In the genomic region with DNA sequence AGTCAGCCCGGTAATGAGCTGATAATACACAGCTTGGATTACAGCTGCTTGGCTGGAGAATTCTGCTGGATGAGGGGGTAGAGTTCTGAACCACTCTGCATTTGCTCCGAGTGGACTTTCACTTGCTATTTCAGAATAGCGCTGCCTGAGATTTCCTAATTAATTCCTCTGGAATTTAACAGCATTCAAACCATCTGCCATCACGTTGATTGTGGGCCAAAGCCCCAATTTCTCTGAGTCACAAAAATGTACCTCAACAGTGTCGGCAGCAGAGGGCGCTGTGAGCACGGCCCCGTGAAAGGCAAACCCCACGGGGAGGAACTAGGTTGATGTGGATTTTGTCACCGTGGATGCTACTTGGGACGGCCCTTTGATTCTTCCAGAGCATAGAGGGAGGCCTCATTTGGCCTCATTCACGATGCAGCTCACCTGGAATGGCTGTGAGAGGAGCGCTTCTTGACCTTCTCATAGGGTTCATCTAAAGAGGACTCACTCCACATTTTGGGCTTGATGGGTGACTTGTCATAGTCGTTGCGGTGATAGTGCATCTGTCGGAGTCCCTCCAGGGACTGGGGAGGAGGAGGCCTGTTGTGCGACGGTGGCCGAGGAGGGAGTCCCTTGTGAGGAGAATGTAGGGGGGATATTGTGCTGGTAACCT, we compare ENCODE assay signal across 8 cellular contexts.
DNase-seq lines count a peak whose midpoint lies in the region; ATAC-seq and TF ChIP-seq lines count a peak whose summit lies in the region.

No MANE protein-coding gene starts in this region.

- H3K9me3 ChIP-seq in lung (ENCODE audit: control insufficient read depth in 2 of 2, insufficient read depth in 1 of 2, low read length in 1 of 2): no peaks in the 10 kb centered on the region

- H3K27me3 Mint-ChIP-seq in activated CD4-positive, alpha-beta memory T cell treated with anti-CD3 and anti-CD28 coated beads, Interleukin-2, amount 10 ng/mL, durations not matched to agents 7 days and 5 days: no peaks in the 10 kb centered on the region

- H3K27ac Mint-ChIP-seq in activated CD4-positive, alpha-beta memory T cell treated with anti-CD3 and anti-CD28 coated beads, Interleukin-2, amount 10 ng/mL, durations not matched to agents 7 days and 5 days: no peak overlapping the region

- DNase-seq in GM13976 (ENCODE audit: low spot score) (peak; percentile 85), NCI-H2227 treated with DMSO at 0.1 percent for 48 hours (lab: John Stamatoyannopoulos, UW) (peak; percentile 1), lung (ENCODE audit: low spot score) (peak; percentile 67), NK-92 (lab: John Stamatoyannopoulos, UW; ENCODE audit: unreplicated experiment) (no peak)
- peak; percentile 65 for DNase-seq in activated CD4-positive, alpha-beta memory T cell treated with anti-CD3 and anti-CD28 coated beads, Interleukin-2, amount 10 ng/mL, durations not matched to agents 7 days and 5 days
- DNase-seq in effector CD4-positive, alpha-beta T cell: peak; percentile 59
- DNase-seq in stimulated activated CD4-positive, alpha-beta T cell treated with anti-CD3 and anti-CD28 coated beads, TNF-alpha, amount 100 ng/mL, for 48 hours (ENCODE audit: low read depth in 3 of 3): peak; percentile 32 to 47 (median 32)

- no peak overlapping the region for H3K4me3 ChIP-seq in lung

- no peak overlapping the region for H3K4me3 Mint-ChIP-seq in activated CD4-positive, alpha-beta memory T cell treated with anti-CD3 and anti-CD28 coated beads, Interleukin-2, amount 10 ng/mL, durations not matched to agents 7 days and 5 days

- POLR2A ChIA-PET in activated CD4-positive, alpha-beta memory T cell treated with anti-CD3 and anti-CD28 coated beads, Interleukin-2, amount 10 ng/mL, durations not matched to agents 7 days and 5 days (lab: Charles Lee): no interaction called here

- WGBS in lung, 2 donors: 27 to 28% methylated on average over 19 of the region's 19 CpGs

- no peak overlapping the region for H3K27ac ChIP-seq in 22Rv1
- peak overlapping the region in 1 of 2 donors; percentile 48 for H3K27ac ChIP-seq in lung (ENCODE audit: low read depth in 1 of 2, low read length in 1 of 2)

- H3K36me3 ChIP-seq in lung (ENCODE audit: control insufficient read depth in 2 of 2, insufficient read depth in 2 of 2, low read length in 2 of 2): peaks cover 14 to 21% of the 10 kb centered on the region in 2 donors

- in situ Hi-C loops in GM13976 (cut with MboI; ENCODE audit: low sequenced_read_pairs, unreplicated experiment): loop anchor here (10.0 kb wide), 1 partner anchor 115 kb away; no protein-coding TSS in a partner anchor

- no peaks in the 10 kb centered on the region for H3K9me3 Mint-ChIP-seq in activated CD4-positive, alpha-beta memory T cell treated with anti-CD3 and anti-CD28 coated beads, Interleukin-2, amount 10 ng/mL, durations not matched to agents 7 days and 5 days

- CTCF ChIA-PET in activated CD4-positive, alpha-beta memory T cell treated with anti-CD3 and anti-CD28 coated beads, Interleukin-2, amount 10 ng/mL, durations not matched to agents 7 days and 5 days (lab: Charles Lee): interaction anchor here (0.7 to 1.8 kb wide), 11 partner anchors 9 to 118 kb away, joined by 3 to 5 read pairs (median 4); a partner anchor contains a TSS

- TF ChIP-seq CTCF in 22Rv1 (IDR thresholded peaks at IDR 0.05) (peak; percentile 93), GM13976 (IDR thresholded peaks at IDR 0.05; ENCODE audit: borderline replicate concordance, control extremely low read depth, extremely low read depth, insufficient read depth, missing control alignments) (peak; percentile 89), lung (IDR thresholded peaks at IDR 0.05; ENCODE audit: control extremely low read depth, extremely low read depth) (peak; percentile 78)

- no peaks in the 10 kb centered on the region for H3K27me3 ChIP-seq in lung (ENCODE audit: control insufficient read depth, insufficient read depth)

- peak; percentile 76 for ATAC-seq in lung (ENCODE audit: insufficient read depth, low FRiP score)

- no peaks in the 10 kb centered on the region for H3K4me1 ChIP-seq in lung (ENCODE audit: control insufficient read depth in 2 of 2, insufficient read depth in 2 of 2, low read length in 2 of 2)

- H3K36me3 Mint-ChIP-seq in activated CD4-positive, alpha-beta memory T cell treated with anti-CD3 and anti-CD28 coated beads, Interleukin-2, amount 10 ng/mL, durations not matched to agents 7 days and 5 days (ENCODE audit: low read depth): no peaks in the 10 kb centered on the region

- peaks cover 10% of the 10 kb centered on the region for H3K4me1 Mint-ChIP-seq in activated CD4-positive, alpha-beta memory T cell treated with anti-CD3 and anti-CD28 coated beads, Interleukin-2, amount 10 ng/mL, durations not matched to agents 7 days and 5 days
